Comparison of ENCODE assay signal across 1 cellular context in genomic region chr1:45304311-45305081, GRCh38.
TF ChIP-seq lines count a peak whose summit lies in the region.

No MANE protein-coding gene starts in this region.

TF ChIP-seq in HepG2, 621 proteins besides CTCF, POLR2A, EP300 and RAD21 (continued from another document and continues in another):
- TF ChIP-seq LRRFIP1 (CRISPR knock-in tag; conservative IDR thresholded peaks at IDR 0.05) (no peak), AGO2 (optimal IDR thresholded peaks at IDR 0.05; ENCODE audit: low read depth, low read length) (peak; percentile 10), MYC (CRISPR knock-in tag; IDR thresholded peaks at IDR 0.05; ENCODE audit: borderline replicate concordance) (no peak), FOXP1 (IDR thresholded peaks at IDR 0.05) (no peak), FOXP1 (CRISPR knock-in tag; IDR thresholded peaks at IDR 0.05) (no peak), TFE3 (CRISPR knock-in tag; IDR thresholded peaks at IDR 0.05) (no peak), MXD3 (CRISPR knock-in tag; IDR thresholded peaks at IDR 0.05) (0 out of 2 replicates have a peak, but pooled peaks have one; percentile 5), ZFP1 (CRISPR knock-in tag; IDR thresholded peaks at IDR 0.05) (no peak), KMT2A (CRISPR knock-in tag; IDR thresholded peaks at IDR 0.05) (no peak), MNT (IDR thresholded peaks at IDR 0.05) (no peak), ZNF547 (CRISPR knock-in tag; IDR thresholded peaks at IDR 0.05) (no peak), NKX3-1 (CRISPR knock-in tag; IDR thresholded peaks at IDR 0.05) (no peak), ZNF530 (CRISPR knock-in tag; IDR thresholded peaks at IDR 0.05; ENCODE audit: low read depth) (no peak), ZBTB10 (CRISPR knock-in tag; IDR thresholded peaks at IDR 0.05; ENCODE audit: borderline replicate concordance) (no peak), ZNF484 (CRISPR knock-in tag; IDR thresholded peaks at IDR 0.05; ENCODE audit: borderline replicate concordance, low read depth) (no peak), ZC3H13 (CRISPR knock-in tag; IDR thresholded peaks at IDR 0.05) (peak; percentile 43; the same call in 1 of the 2 replicates), ZNF552 (CRISPR knock-in tag; IDR thresholded peaks at IDR 0.05; ENCODE audit: borderline replicate concordance) (no peak), ZNF790 (CRISPR knock-in tag; IDR thresholded peaks at IDR 0.05; ENCODE audit: borderline replicate concordance) (no peak), ZNF749 (CRISPR knock-in tag; IDR thresholded peaks at IDR 0.05; ENCODE audit: borderline replicate concordance) (no peak), ERF (CRISPR knock-in tag; IDR thresholded peaks at IDR 0.05) (no peak), ZBED4 (CRISPR knock-in tag; IDR thresholded peaks at IDR 0.05; ENCODE audit: borderline replicate concordance) (no peak), FOSL1 (CRISPR knock-in tag; IDR thresholded peaks at IDR 0.05; ENCODE audit: borderline replicate concordance) (no peak), GABPA (IDR thresholded peaks at IDR 0.05; ENCODE audit: low read depth, low read length) (no peak), GABPA (CRISPR knock-in tag; IDR thresholded peaks at IDR 0.05; ENCODE audit: low read depth) (no peak), DPF2 (CRISPR knock-in tag; IDR thresholded peaks at IDR 0.05; ENCODE audit: borderline replicate concordance, low read depth) (no peak), ATF3 (CRISPR knock-in tag; IDR thresholded peaks at IDR 0.05) (no peak), AGO1 (IDR thresholded peaks at IDR 0.05; ENCODE audit: low read depth, low read length, poor library complexity, severe bottlenecking) (no peak), ZNF367 (CRISPR knock-in tag; IDR thresholded peaks at IDR 0.05; ENCODE audit: borderline replicate concordance) (no peak), TOPORS (CRISPR knock-in tag; IDR thresholded peaks at IDR 0.05) (no peak), NR0B2 (CRISPR knock-in tag; IDR thresholded peaks at IDR 0.05) (peak; percentile 18; the same call in 1 of the 2 replicates), ATF7-NPFF (CRISPR knock-in tag; IDR thresholded peaks at IDR 0.05; ENCODE audit: low read depth) (0 out of 2 replicates have a peak, but pooled peaks have one; percentile 4), IKZF1 (IDR thresholded peaks at IDR 0.05) (no peak), ZNF564 (CRISPR knock-in tag; IDR thresholded peaks at IDR 0.05) (no peak), FOXK2 (IDR thresholded peaks at IDR 0.05) (no peak), TBX3 (IDR thresholded peaks at IDR 0.05; ENCODE audit: borderline replicate concordance) (no peak), SNAPC2 (CRISPR knock-in tag; IDR thresholded peaks at IDR 0.05) (no peak), FOXP4 (CRISPR knock-in tag; IDR thresholded peaks at IDR 0.05) (peak; percentile 6; the same call in 1 of the 2 replicates), KLF11 (CRISPR knock-in tag; IDR thresholded peaks at IDR 0.05) (0 out of 2 replicates have a peak, but pooled peaks have one; percentile 9), ZNF260 (CRISPR knock-in tag; IDR thresholded peaks at IDR 0.05; ENCODE audit: borderline replicate concordance, low read depth) (no peak), HNF4A (CRISPR knock-in tag; IDR thresholded peaks at IDR 0.05) (no peak), CCDC6 (CRISPR knock-in tag; IDR thresholded peaks at IDR 0.05) (no peak; the same call in 1 of the 2 replicates), SSRP1 (CRISPR knock-in tag; IDR thresholded peaks at IDR 0.05) (no peak), ZNF292 (CRISPR knock-in tag; IDR thresholded peaks at IDR 0.05; ENCODE audit: borderline replicate concordance, low read depth) (no peak), TCF7L2 (IDR thresholded peaks at IDR 0.05; ENCODE audit: low read depth, low read length) (no peak), ZNF3 (CRISPR knock-in tag; IDR thresholded peaks at IDR 0.05) (no peak), ZBTB42 (CRISPR knock-in tag; IDR thresholded peaks at IDR 0.05) (no peak), ZNF264 (CRISPR knock-in tag; IDR thresholded peaks at IDR 0.05) (no peak), ZNF496 (CRISPR knock-in tag; IDR thresholded peaks at IDR 0.05; ENCODE audit: insufficient replicate concordance) (no peak), ZNF44 (CRISPR knock-in tag; IDR thresholded peaks at IDR 0.05) (no peak), ZFAT (CRISPR knock-in tag; conservative IDR thresholded peaks at IDR 0.05) (no peak), ZFY (CRISPR knock-in tag; IDR thresholded peaks at IDR 0.05) (no peak), ZBTB44 (CRISPR knock-in tag; IDR thresholded peaks at IDR 0.05) (no peak), GATA4 (IDR thresholded peaks at IDR 0.05; ENCODE audit: borderline replicate concordance, low read depth) (no peak), ZNF780A (CRISPR knock-in tag; IDR thresholded peaks at IDR 0.05) (no peak), FOXC1 (CRISPR knock-in tag; IDR thresholded peaks at IDR 0.05; ENCODE audit: borderline replicate concordance) (no peak; the same call in 1 of the 2 replicates), GATAD2A (CRISPR knock-in tag; IDR thresholded peaks at IDR 0.05) (no peak)
